In genomic region chr1:244199883-244200282, GRCh38 we compare ENCODE assay signal across 21 cellular contexts.
"Had no signal": no experiment of that assay in that cellular context is flagged by ENCODE, and none has a peak within 500 bp of the region (broad histone marks: within the 10 kb centered on the region; RNA-seq: fewer than 3 reads in every experiment).

No MANE protein-coding gene starts in this region.

- H3K9me3 Mint-ChIP-seq: natural killer cell treated with Interleukin-12 subunit alpha and Interleukin-12 subunit beta and Interleukin-15 and Interleukin-18, amount 100 ng/mL, for 72 hours; nephron progenitor cell; neural crest cell; stimulated activated effector memory CD8-positive, alpha-beta T cell treated with anti-CD3 and anti-CD28 coated beads, Interleukin-12 subunit alpha, Interleukin-12 subunit beta, amount 100 ng/mL, for 72 hours; stimulated activated naive B cell treated with anti-CD40 and anti-IgM and Interleukin-4, amounts not matched to agents 10 μg/mL and 1 μg/mL and 100 μg/mL, for 72 hours; stimulated activated naive CD8-positive, alpha-beta T cell treated with anti-CD3 and anti-CD28 coated beads, Interleukin-15, Interleukin-2, amounts not matched to agents 100 ng/mL and 50 ng/mL, for 24 hours had no signal

- H3K4me1 Mint-ChIP-seq: neural crest cell; stimulated activated effector memory CD8-positive, alpha-beta T cell treated with anti-CD3 and anti-CD28 coated beads, Interleukin-12 subunit alpha, Interleukin-12 subunit beta, amount 100 ng/mL, for 72 hours had no signal

- DNase-seq: nephron progenitor cell; nucleus accumbens; pancreas; right cardiac atrium; right lobe of liver; sigmoid colon; small intestine; stimulated activated CD4-positive, alpha-beta T cell treated with anti-CD3 and anti-CD28 coated beads, Interleukin-15, amount 100 ng/mL, for 24 hours; stimulated activated CD4-positive, alpha-beta T cell treated with anti-CD3 and anti-CD28 coated beads, Interleukin-2, amount 100 ng/mL, for 24 hours; stimulated activated CD4-positive, alpha-beta T cell treated with anti-CD3 and anti-CD28 coated beads, Interleukin-2, amount 100 ng/mL, for 48 hours; stimulated activated CD4-positive, alpha-beta T cell treated with anti-CD3 and anti-CD28 coated beads, Interleukin-4, amount 100 ng/mL, for 24 hours; stimulated activated naive B cell treated with anti-CD40 and anti-IgM and Interleukin-4, amounts not matched to agents 10 μg/mL and 1 μg/mL and 100 μg/mL, for 72 hours; stimulated activated naive CD4-positive, alpha-beta T cell treated with Interleukin-2 at 50 U/mL for 16 hours; stomach; thyroid gland; trophoblast cell; upper lobe of left lung had no signal

- H3K4me3 Mint-ChIP-seq: natural killer cell treated with Interleukin-12 subunit alpha and Interleukin-12 subunit beta and Interleukin-15 and Interleukin-18, amount 100 ng/mL, for 72 hours; nephron progenitor cell; neural crest cell; stimulated activated effector memory CD8-positive, alpha-beta T cell treated with anti-CD3 and anti-CD28 coated beads, Interleukin-12 subunit alpha, Interleukin-12 subunit beta, amount 100 ng/mL, for 72 hours; stimulated activated naive B cell treated with anti-CD40 and anti-IgM and Interleukin-4, amounts not matched to agents 10 μg/mL and 1 μg/mL and 100 μg/mL, for 72 hours; stimulated activated naive CD8-positive, alpha-beta T cell treated with anti-CD3 and anti-CD28 coated beads, Interleukin-15, Interleukin-2, amounts not matched to agents 100 ng/mL and 50 ng/mL, for 24 hours had no signal

- H3K27ac Mint-ChIP-seq: natural killer cell treated with Interleukin-12 subunit alpha and Interleukin-12 subunit beta and Interleukin-15 and Interleukin-18, amount 100 ng/mL, for 72 hours; nephron progenitor cell; stimulated activated effector memory CD8-positive, alpha-beta T cell treated with anti-CD3 and anti-CD28 coated beads, Interleukin-12 subunit alpha, Interleukin-12 subunit beta, amount 100 ng/mL, for 72 hours; stimulated activated naive B cell treated with anti-CD40 and anti-IgM and Interleukin-4, amounts not matched to agents 10 μg/mL and 1 μg/mL and 100 μg/mL, for 72 hours; stimulated activated naive CD8-positive, alpha-beta T cell treated with anti-CD3 and anti-CD28 coated beads, Interleukin-15, Interleukin-2, amounts not matched to agents 100 ng/mL and 50 ng/mL, for 24 hours had no signal

- ATAC-seq: natural killer cell treated with Interleukin-12 subunit alpha and Interleukin-12 subunit beta and Interleukin-15 and Interleukin-18, amount 100 ng/mL, for 72 hours; pancreas; right cardiac atrium; stimulated activated effector memory CD8-positive, alpha-beta T cell treated with anti-CD3 and anti-CD28 coated beads, Interleukin-12 subunit alpha, Interleukin-12 subunit beta, amount 100 ng/mL, for 72 hours had no signal

- H3K36me3 Mint-ChIP-seq: natural killer cell treated with Interleukin-12 subunit alpha and Interleukin-12 subunit beta and Interleukin-15 and Interleukin-18, amount 100 ng/mL, for 72 hours; stimulated activated effector memory CD8-positive, alpha-beta T cell treated with anti-CD3 and anti-CD28 coated beads, Interleukin-12 subunit alpha, Interleukin-12 subunit beta, amount 100 ng/mL, for 72 hours; stimulated activated naive B cell treated with anti-CD40 and anti-IgM and Interleukin-4, amounts not matched to agents 10 μg/mL and 1 μg/mL and 100 μg/mL, for 72 hours had no signal

- H3K27me3 Mint-ChIP-seq: stimulated activated naive CD8-positive, alpha-beta T cell treated with anti-CD3 and anti-CD28 coated beads, Interleukin-15, Interleukin-2, amounts not matched to agents 100 ng/mL and 50 ng/mL, for 24 hours had no signal
